16 cellular contexts compared by ENCODE assay signal in genomic region chr1:178122283-178122682, GRCh38. TPM values are rescaled to one million over a fixed set of nuclear protein-coding genes. Genes with fewer than 3 reads are reported as not detected.
DNase-seq lines count a peak whose midpoint lies in the region; ATAC-seq and TF ChIP-seq lines count a peak whose summit lies in the region.
"Had no signal": no experiment of that assay in that cellular context is flagged by ENCODE, and none has a peak within 500 bp of the region (broad histone marks: within the 10 kb centered on the region; RNA-seq: fewer than 3 reads in every experiment).

No MANE protein-coding gene starts in this region.

- H3K36me3 Mint-ChIP-seq in brain, result peaks cover 49% of the 10 kb centered on the region
- no peaks in the 10 kb centered on the region for H3K36me3 Mint-ChIP-seq in stimulated activated naive B cell treated with anti-CD40 and anti-IgM and Interleukin-4, amounts not matched to agents 10 μg/mL and 1 μg/mL and 100 μg/mL, for 72 hours
- H3K36me3 Mint-ChIP-seq: IgD-negative memory B cell had no signal

- no peaks in the 10 kb centered on the region for H3K27me3 Mint-ChIP-seq in brain
- H3K27me3 Mint-ChIP-seq in stimulated activated naive B cell treated with anti-CD40 and anti-IgM and Interleukin-4, amounts not matched to agents 10 μg/mL and 1 μg/mL and 100 μg/mL, for 72 hours, result peaks cover 0 to 10% of the 10 kb centered on the region in 2 donors

- peaks cover 4 to 27% (median 8%) of the 10 kb centered on the region in 5 experiments for H3K9me3 Mint-ChIP-seq in brain
- H3K9me3 Mint-ChIP-seq in stimulated activated naive B cell treated with anti-CD40 and anti-IgM and Interleukin-4, amounts not matched to agents 10 μg/mL and 1 μg/mL and 100 μg/mL, for 72 hours, result no peaks in the 10 kb centered on the region

- ATAC-seq in HG03439 (IDR thresholded peaks at IDR 0.05; ENCODE audit: unreplicated experiment), result peak; percentile 41
- peak; percentile 53 to 67 for ATAC-seq in stimulated activated naive B cell treated with anti-CD40 and anti-IgM and Interleukin-4, amounts not matched to agents 10 μg/mL and 1 μg/mL and 100 μg/mL, for 72 hours (replicated peaks)
- ATAC-seq in HG03139 (IDR thresholded peaks at IDR 0.05; ENCODE audit: unreplicated experiment), result no peak
- ATAC-seq: activated CD4-positive, CD25-positive, alpha-beta regulatory T cell treated with anti-CD3 and anti-CD28 coated beads, Interleukin-2, amount 50 U/mL, for 24 hours had no signal

- TF ChIP-seq CTCF in brain (conservative IDR thresholded peaks at IDR 0.05), result no peak

- peak overlapping the region in 4 of 5 experiments; percentile 22 to 73 (median 62) for H3K27ac Mint-ChIP-seq in brain
- H3K27ac Mint-ChIP-seq in stimulated activated naive B cell treated with anti-CD40 and anti-IgM and Interleukin-4, amounts not matched to agents 10 μg/mL and 1 μg/mL and 100 μg/mL, for 72 hours, result no peak overlapping the region
- H3K27ac Mint-ChIP-seq: IgD-negative memory B cell had no signal

- peak overlapping the region; percentile 0 to 33 (median 19) for H3K4me3 Mint-ChIP-seq in brain
- H3K4me3 Mint-ChIP-seq in stimulated activated naive B cell treated with anti-CD40 and anti-IgM and Interleukin-4, amounts not matched to agents 10 μg/mL and 1 μg/mL and 100 μg/mL, for 72 hours, result no peak overlapping the region
- H3K4me3 Mint-ChIP-seq: IgD-negative memory B cell had no signal

- H3K4me1 Mint-ChIP-seq in brain, result peaks cover 17% of the 10 kb centered on the region
- H3K4me1 Mint-ChIP-seq in stimulated activated naive B cell treated with anti-CD40 and anti-IgM and Interleukin-4, amounts not matched to agents 10 μg/mL and 1 μg/mL and 100 μg/mL, for 72 hours, result no peaks in the 10 kb centered on the region
- H3K4me1 Mint-ChIP-seq: IgD-negative memory B cell had no signal

- DNase-seq in NOMO-1 treated with DMSO at 0.1 percent for 48 hours (lab: John Stamatoyannopoulos, UW; ENCODE audit: unreplicated experiment) (peak; percentile 25), NOMO-1 treated with dmso at 0.1 percent for 144 hours (lab: John Stamatoyannopoulos, UW; ENCODE audit: unreplicated experiment) (no peak)
- DNase-seq in stimulated activated naive B cell treated with anti-CD40 and anti-IgM and Interleukin-4, amounts not matched to agents 10 μg/mL and 1 μg/mL and 100 μg/mL, for 72 hours, result no peak
- no peak for DNase-seq in activated T-cell treated with anti-CD3 and anti-CD28 coated beads, Interleukin-2, amount 50 U/mL, for 48 hours
- DNase-seq in stimulated activated naive CD4-positive, alpha-beta T cell (lab: John Stamatoyannopoulos, UW), result no peak
- DNase-seq: activated effector memory CD4-positive, alpha-beta T cell treated with anti-CD3 and anti-CD28 coated beads, Interleukin-2, amount 50 U/mL, for 16 hours; cerebellar nuclear complex; DMS53; glutamatergic neuron; NCI-H2171; transverse colon had no signal

RNA-seq across cellular contexts. Expression of gene RASAL2, which starts 28.4 kb away (rescaled TPM):
- 4.0 TPM for polyA plus RNA-seq in brain (ENCODE audit: insufficient read depth, low read depth, low replicate concordance)

Comparison
In these comparisons a context has a peak if more than half of its experiments do, and no peak if none do; other contexts are left out.
1. H3K4me3 Mint-ChIP-seq: peak in brain (5 of 5); none in stimulated activated naive B cell treated with anti-CD40 and anti-IgM and Interleukin-4, amounts not matched to agents 10 μg/mL and 1 μg/mL and 100 μg/mL, for 72 hours (0 of 2).